ENCODE assay signal across 9 cellular contexts in the genomic region with DNA sequence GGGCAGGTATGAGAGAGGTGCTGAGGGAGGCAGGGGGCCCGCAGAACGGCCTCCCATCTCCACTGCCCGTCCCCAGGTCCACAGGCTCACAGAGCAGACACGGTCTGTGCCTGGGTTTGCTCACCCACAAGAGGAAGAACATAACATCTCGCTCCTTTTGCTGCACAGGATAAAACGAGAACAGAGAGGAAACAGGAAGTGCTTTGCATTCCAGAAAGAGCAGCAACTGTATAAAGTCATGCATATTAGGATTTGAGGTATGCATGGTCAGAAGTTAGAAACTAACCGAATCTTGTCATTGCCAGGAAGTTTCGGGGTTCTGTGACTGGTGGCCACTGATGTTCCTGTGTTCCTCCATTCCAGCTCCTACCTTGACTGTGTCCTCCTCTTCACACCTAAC. TPM values are rescaled to one million over a fixed set of nuclear protein-coding genes. Genes with fewer than 3 reads are reported as not detected.
DNase-seq lines count a peak whose midpoint lies in the region; FAIRE-seq and TF ChIP-seq lines count a peak whose summit lies in the region.
"Had no signal": no experiment of that assay in that cellular context is flagged by ENCODE, and none has a peak within 500 bp of the region (broad histone marks: within the 10 kb centered on the region; RNA-seq: fewer than 3 reads in every experiment).

No MANE protein-coding gene starts in this region.

- peaks cover 3% of the 10 kb centered on the region for H3K27me3 Mint-ChIP-seq in glutamatergic neuron (ENCODE audit: unreplicated experiment)

- TF ChIP-seq CTCF in fibroblast of pulmonary artery (IDR thresholded peaks at IDR 0.05; ENCODE audit: low read length, missing control alignments) (no peak), glutamatergic neuron (IDR thresholded peaks at IDR 0.05; ENCODE audit: partially characterized antibody, unreplicated experiment) (no peak), WERI-Rb-1 (IDR thresholded peaks at IDR 0.05; ENCODE audit: low read depth, low read length) (no peak)

- H3K4me3 ChIP-seq in fibroblast of pulmonary artery (replicated peaks; ENCODE audit: low read depth, low read length): no peak overlapping the region
- no peak overlapping the region for H3K4me3 ChIP-seq in WERI-Rb-1 (ENCODE audit: low read depth, low read length)

- H3K36me3 ChIP-seq in WERI-Rb-1: no peaks in the 10 kb centered on the region

- DNase-seq in EL (peak; percentile 91), RCC 7860 (ENCODE audit: low spot score) (peak; percentile 51), fibroblast of pulmonary artery (ENCODE audit: low read depth) (peak; percentile 74), pulmonary artery endothelial cell (ENCODE audit: low read depth, low spot score) (peak; percentile 57), glutamatergic neuron (no peak), DMS153 (lab: John Stamatoyannopoulos, UW) (no peak), WERI-Rb-1 (no peak)
- DNase-seq in activated CD4-positive, alpha-beta T cell treated with anti-CD3 and anti-CD28 coated beads, Interleukin-2, amount 50 U/mL, for 48 hours: no peak
- DNase-seq: PC-3 had no signal

- H3K9me3 ChIP-seq in WERI-Rb-1 (ENCODE audit: severe bottlenecking): peaks cover 5% of the 10 kb centered on the region

- no peak overlapping the region for H3K27ac ChIP-seq in WERI-Rb-1

- H3K27me3 ChIP-seq in WERI-Rb-1 (ENCODE audit: insufficient read depth, low read depth, severe bottlenecking): no peaks in the 10 kb centered on the region

- no peak for FAIRE-seq in RCC 7860 (lab: Jason Lieb, UNC)

- no peaks in the 10 kb centered on the region for H3K36me3 Mint-ChIP-seq in glutamatergic neuron (ENCODE audit: unreplicated experiment)

- H3K4me1 Mint-ChIP-seq in glutamatergic neuron (ENCODE audit: low read depth, unreplicated experiment): peaks cover 22% of the 10 kb centered on the region

- no peak overlapping the region for H3K4me3 Mint-ChIP-seq in glutamatergic neuron (ENCODE audit: unreplicated experiment)

- H3K27ac Mint-ChIP-seq in glutamatergic neuron (ENCODE audit: unreplicated experiment): no peak overlapping the region

- H3K9me3 Mint-ChIP-seq in glutamatergic neuron (ENCODE audit: unreplicated experiment): peaks cover 4% of the 10 kb centered on the region

RNA-seq across cellular contexts. Expression of a gene that starts 25.0 kb away (rescaled TPM):
- 0.20 TPM in 1 of 2 replicates, not detected in the other for total RNA-seq in pulmonary artery endothelial cell
- 5.0 TPM for total RNA-seq in glutamatergic neuron (ENCODE audit: unreplicated experiment)
- total RNA-seq: PC-3 had no signal

Comparison
In these comparisons a context has a peak if more than half of its experiments do, and no peak if none do; other contexts are left out.
1. DNase-seq: peak in EL (single experiment), RCC 7860 (single experiment), fibroblast of pulmonary artery (single experiment) and pulmonary artery endothelial cell (single experiment); none in activated CD4-positive, alpha-beta T cell treated with anti-CD3 and anti-CD28 coated beads, Interleukin-2, amount 50 U/mL, for 48 hours (0 of 2), glutamatergic neuron (single experiment), DMS153 (single experiment) and WERI-Rb-1 (single experiment).